ENCODE assay signal across 9 cellular contexts in genomic region chr20:34891166-34892062, GRCh38. TPM values are rescaled to one million over a fixed set of nuclear protein-coding genes. Genes with fewer than 3 reads are reported as not detected.
A peak's percentile ranks its signal among the peaks of the same experiment; 100 is the strongest.
DNase-seq lines count a peak whose midpoint lies in the region; ATAC-seq lines count a peak whose summit lies in the region.
"Had no signal": no experiment of that assay in that cellular context is flagged by ENCODE, and none has a peak within 500 bp of the region (broad histone marks: within the 10 kb centered on the region; RNA-seq: fewer than 3 reads in every experiment).

No MANE protein-coding gene starts in this region.

- H2BK5ac ChIP-seq in trophoblast cell (ENCODE audit: low read depth, low read length, poor library complexity): no peak overlapping the region

- no peaks in the 10 kb centered on the region for H3K36me3 Mint-ChIP-seq in activated naive CD8-positive, alpha-beta T cell treated with anti-CD3 and anti-CD28 coated beads, Interleukin-2, amount 50 U/mL, for 24 hours (ENCODE audit: low read depth)

- peak; percentile 91 for ATAC-seq in activated naive CD8-positive, alpha-beta T cell treated with anti-CD3 and anti-CD28 coated beads, Interleukin-2, amount 50 U/mL, for 24 hours
- ATAC-seq in HG03442 (IDR thresholded peaks at IDR 0.05; ENCODE audit: unreplicated experiment) (no peak), GM21717 (IDR thresholded peaks at IDR 0.05; ENCODE audit: unreplicated experiment) (no peak)

- no peak overlapping the region for H2AK5ac ChIP-seq in trophoblast cell (ENCODE audit: low read length)

- H3K27me3 ChIP-seq in trophoblast cell (ENCODE audit: insufficient read depth, low read length) (no peaks in the 10 kb centered on the region), HAP-1 (ENCODE audit: low read depth) (no peaks in the 10 kb centered on the region)
- H3K27me3 ChIP-seq: cardiac muscle cell had no signal

- H2BK120ac ChIP-seq in trophoblast cell (ENCODE audit: insufficient read depth, low read length, poor library complexity): no peak overlapping the region

- H3K23ac ChIP-seq in trophoblast cell (ENCODE audit: low read length): no peak overlapping the region

- no peaks in the 10 kb centered on the region for H3K79me2 ChIP-seq in trophoblast cell (ENCODE audit: control insufficient read depth, insufficient read depth, low read length, poor library complexity)

- H2AFZ ChIP-seq in trophoblast cell (ENCODE audit: insufficient read depth, low read length, poor library complexity): no peak overlapping the region

- no peak overlapping the region for H4K8ac ChIP-seq in trophoblast cell (ENCODE audit: low read depth, low read length)

- in situ Hi-C loops in HAP-1 (cut with MboI; ENCODE audit: low sequenced_read_pairs): no loop called here

- H2BK12ac ChIP-seq in trophoblast cell (ENCODE audit: low read length): no peak overlapping the region

- H3K14ac ChIP-seq in trophoblast cell (ENCODE audit: low read length): no peak overlapping the region

- no peak overlapping the region for H4K12ac ChIP-seq in trophoblast cell (ENCODE audit: low read depth, low read length)

- H3K9me3 ChIP-seq in trophoblast cell (ENCODE audit: insufficient read depth, low read depth, low read length) (no peaks in the 10 kb centered on the region), HAP-1 (no peaks in the 10 kb centered on the region)

- no peak overlapping the region for H3K18ac ChIP-seq in trophoblast cell (ENCODE audit: low read length)

- H3K9me3 Mint-ChIP-seq in activated naive CD8-positive, alpha-beta T cell treated with anti-CD3 and anti-CD28 coated beads, Interleukin-2, amount 50 U/mL, for 24 hours: no peaks in the 10 kb centered on the region

- H3K27ac ChIP-seq in trophoblast cell (ENCODE audit: low read depth, low read length): no peak overlapping the region
- H3K27ac ChIP-seq: cardiac muscle cell had no signal

- H3K4ac ChIP-seq in trophoblast cell (ENCODE audit: low read depth, low read length): no peak overlapping the region

- no peak overlapping the region for H3K4me3 Mint-ChIP-seq in activated naive CD8-positive, alpha-beta T cell treated with anti-CD3 and anti-CD28 coated beads, Interleukin-2, amount 50 U/mL, for 24 hours

- H3K9ac ChIP-seq in trophoblast cell (ENCODE audit: low read length): no peak overlapping the region

- H3K4me1 Mint-ChIP-seq in activated naive CD8-positive, alpha-beta T cell treated with anti-CD3 and anti-CD28 coated beads, Interleukin-2, amount 50 U/mL, for 24 hours: peaks cover 23% of the 10 kb centered on the region

- no peak overlapping the region for H3K4me2 ChIP-seq in trophoblast cell (ENCODE audit: low read length)

- peaks cover 0 to 5% of the 10 kb centered on the region in 2 experiments for H3K36me3 ChIP-seq in trophoblast cell (ENCODE audit: control insufficient read depth in 1 of 2, insufficient read depth in 2 of 2, low read length in 2 of 2)
- H3K36me3 ChIP-seq in HAP-1 (replicated peaks): peaks cover 5% of the 10 kb centered on the region
- H3K36me3 ChIP-seq: cardiac muscle cell had no signal

- H3K27ac Mint-ChIP-seq in activated naive CD8-positive, alpha-beta T cell treated with anti-CD3 and anti-CD28 coated beads, Interleukin-2, amount 50 U/mL, for 24 hours: peak overlapping the region; percentile 30

- H3K79me1 ChIP-seq in trophoblast cell (ENCODE audit: low read length): no peaks in the 10 kb centered on the region

- peaks cover 0 to 2% of the 10 kb centered on the region in 2 experiments for H3K4me1 ChIP-seq in trophoblast cell (ENCODE audit: control insufficient read depth in 1 of 2, insufficient read depth in 2 of 2, low read length in 2 of 2)
- no peaks in the 10 kb centered on the region for H3K4me1 ChIP-seq in HAP-1

- no peaks in the 10 kb centered on the region for H3K27me3 Mint-ChIP-seq in activated naive CD8-positive, alpha-beta T cell treated with anti-CD3 and anti-CD28 coated beads, Interleukin-2, amount 50 U/mL, for 24 hours

- H3K4me3 ChIP-seq in trophoblast cell (ENCODE audit: low read depth, low read length) (no peak overlapping the region), HAP-1 (no peak overlapping the region)
- H3K4me3 ChIP-seq: cardiac muscle cell had no signal

- WGBS in trophoblast cell (ENCODE audit: extremely low coverage, insufficient coverage, insufficient read length): no CpG with 5 or more reads among the region's 2 CpGs

- DNase-seq in GM04503 (ENCODE audit: low read depth) (peak; percentile 48), NOMO-1 (lab: John Stamatoyannopoulos, UW; ENCODE audit: unreplicated experiment in 2 of 2) (peak; percentile 41 to 89), trophoblast cell (peak; percentile 65 to 77), NCI-H2029 (lab: John Stamatoyannopoulos, UW) (no peak), HAP-1 (ENCODE audit: low spot score in 2 of 2) (no peak)
- peak; percentile 11 for DNase-seq in activated naive CD8-positive, alpha-beta T cell treated with anti-CD3 and anti-CD28 coated beads, Interleukin-2, amount 50 U/mL, for 24 hours

- H4K91ac ChIP-seq in trophoblast cell (ENCODE audit: low read depth, low read length): no peak overlapping the region

RNA-seq across cellular contexts. Expression of gene ACSS2, which starts 15.0 kb away (rescaled TPM):
- polyA plus RNA-seq in trophoblast cell (2013): 57.8 and 58.0 TPM in 2 replicates

RNA-seq across cellular contexts. Expression of gene GGT7, which starts 18.8 kb away (rescaled TPM):
- polyA plus RNA-seq in trophoblast cell (2013): 12.2 and 12.9 TPM in 2 replicates

Comparison
In these comparisons a context has a peak if more than half of its experiments do, and no peak if none do; other contexts are left out.
1. DNase-seq: peak in GM04503 (single experiment), NOMO-1 (2 of 2), activated naive CD8-positive, alpha-beta T cell treated with anti-CD3 and anti-CD28 coated beads, Interleukin-2, amount 50 U/mL, for 24 hours (single experiment) and trophoblast cell (2 of 2); none in NCI-H2029 (single experiment) and HAP-1 (0 of 2).